ENCODE assay signal across 32 cellular contexts in the genomic region with DNA sequence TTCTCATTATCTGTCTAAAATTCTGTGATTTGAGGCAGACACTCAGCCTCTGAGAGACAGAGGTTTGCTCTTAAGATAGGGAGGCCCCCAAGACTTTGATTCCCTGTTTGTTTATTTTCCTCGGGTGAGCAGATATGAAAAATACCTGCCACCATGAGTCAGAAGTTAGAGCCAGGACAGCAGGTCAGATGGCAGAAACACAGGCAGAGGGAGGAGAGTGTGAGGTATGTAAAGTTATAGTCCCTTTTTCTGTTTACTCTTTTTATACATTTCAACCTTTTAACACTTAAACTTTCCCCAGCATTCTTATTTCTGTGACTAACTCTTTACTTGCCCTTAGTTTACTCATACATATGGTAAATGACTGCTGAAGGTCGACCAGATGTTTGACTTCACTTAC.
DNase-seq lines count a peak whose midpoint lies in the region; ATAC-seq, FAIRE-seq and TF ChIP-seq lines count a peak whose summit lies in the region.
"Had no signal": no experiment of that assay in that cellular context is flagged by ENCODE, and none has a peak within 500 bp of the region (broad histone marks: within the 10 kb centered on the region; RNA-seq: fewer than 3 reads in every experiment).

No MANE protein-coding gene starts in this region.

- H3K79me1 ChIP-seq in mesenchymal stem cell (replicated peaks; ENCODE audit: low read length, poor library complexity, severe bottlenecking), result no peaks in the 10 kb centered on the region

- TF ChIP-seq CTCF in HFF-Myc (IDR thresholded peaks at IDR 0.05; ENCODE audit: low read depth, low read length, missing control alignments) (no peak), astrocyte of the spinal cord (IDR thresholded peaks at IDR 0.05; ENCODE audit: low read depth, low read length) (no peak), D721Med (IDR thresholded peaks at IDR 0.05; ENCODE audit: insufficient read depth, missing control alignments) (no peak)

- no peaks in the 10 kb centered on the region for H3K27me3 ChIP-seq in mesenchymal stem cell (ENCODE audit: control insufficient read depth in 1 of 2, insufficient read depth in 1 of 2, low read length in 2 of 2)
- H3K27me3 ChIP-seq: BLaER1 treated with 17β-estradiol and CSF1 and Interleukin-3, amounts not matched to agents 10 nM and 100 nM; right atrium auricular region; SJCRH30 had no signal

- no peak overlapping the region for H4K8ac ChIP-seq in mesenchymal stem cell (ENCODE audit: low read length)

- in situ Hi-C loops in astrocyte of the spinal cord (cut with HindIII; ENCODE audit: low sequenced_read_pairs), result no loop called here

- no peak for ATAC-seq in GM18858 (IDR thresholded peaks at IDR 0.05; ENCODE audit: unreplicated experiment)
- ATAC-seq: activated naive CD4-positive, alpha-beta T cell treated with anti-CD3 and anti-CD28 coated beads, Interleukin-2, amount 50 U/mL, for 72 hours; left ventricle myocardium superior; naive thymus-derived CD4-positive, alpha-beta T cell; stimulated activated naive B cell treated with anti-CD40 and anti-IgM and Interleukin-4, amounts not matched to agents 10 μg/mL and 1 μg/mL and 100 μg/mL, for 72 hours had no signal

- H3K23ac ChIP-seq in mesenchymal stem cell (ENCODE audit: low read length in 2 of 2), result no peak overlapping the region

- H4K91ac ChIP-seq in mesenchymal stem cell (ENCODE audit: low read length), result no peak overlapping the region

- H3K9me3 ChIP-seq in mesenchymal stem cell (ENCODE audit: control insufficient read depth, low read length), result no peaks in the 10 kb centered on the region
- H3K9me3 ChIP-seq: BLaER1 treated with 17β-estradiol and CSF1 and Interleukin-3, amounts not matched to agents 10 nM and 100 nM; right atrium auricular region; SJCRH30 had no signal

- H2AFZ ChIP-seq in mesenchymal stem cell (ENCODE audit: low read depth, low read length), result no peak overlapping the region
- H2AFZ ChIP-seq: parathyroid adenoma had no signal

- no peak overlapping the region for H2AK5ac ChIP-seq in mesenchymal stem cell (ENCODE audit: low read length, severe bottlenecking)

- H2BK5ac ChIP-seq in mesenchymal stem cell (ENCODE audit: low read depth, low read length, poor library complexity, severe bottlenecking), result no peak overlapping the region

- no peak overlapping the region for H3K9ac ChIP-seq in mesenchymal stem cell (ENCODE audit: low read length)
- H3K9ac ChIP-seq: BLaER1 treated with 17β-estradiol and CSF1 and Interleukin-3, amounts not matched to agents 10 nM and 100 nM; parathyroid adenoma had no signal

- H3K4me1 ChIP-seq in mesenchymal stem cell (ENCODE audit: control insufficient read depth, insufficient read depth, low read depth, low read length), result no peaks in the 10 kb centered on the region
- H3K4me1 ChIP-seq: parathyroid adenoma, right atrium auricular region, SJCRH30 had no signal

- no peak overlapping the region for H2BK120ac ChIP-seq in mesenchymal stem cell (ENCODE audit: low read depth, low read length)

- H3K27ac ChIP-seq in mesenchymal stem cell (ENCODE audit: low read length, poor library complexity, severe bottlenecking), result no peak overlapping the region
- H3K27ac ChIP-seq: BLaER1 treated with 17β-estradiol and CSF1 and Interleukin-3, amounts not matched to agents 10 nM and 100 nM; coronary artery; parathyroid adenoma; right atrium auricular region; SJCRH30 had no signal

- DNase-seq in HFF-Myc (ENCODE audit: extremely low read depth, low read depth) (peak; percentile 6), astrocyte of the spinal cord (ENCODE audit: low read depth, low spot score) (peak; percentile 10), mesenchymal stem cell (peak; percentile 12), renal cortical epithelial cell (ENCODE audit: low read depth) (peak; percentile 63), D721Med (ENCODE audit: insufficient read length, low spot score) (no peak)
- no peak for DNase-seq in activated CD4-positive, alpha-beta T cell treated with anti-CD3 and anti-CD28 coated beads, Interleukin-2, amount 50 U/mL, for 4 hours
- DNase-seq: activated CD4-positive, alpha-beta T cell treated with anti-CD3 and anti-CD28 coated beads for 48 hours; activated CD8-positive, alpha-beta memory T cell treated with anti-CD3 and anti-CD28 coated beads for 24 hours; activated effector memory CD4-positive, alpha-beta T cell treated with Interleukin-2 at 50 U/mL for 16 hours; anterior cingulate cortex; DMS79; effector memory CD4-positive, alpha-beta T cell; erythroblast; GDM1; left ventricle myocardium superior; midbrain; naive thymus-derived CD4-positive, alpha-beta T cell; NCI-H1417; NCI-H2081; NCI-H345; NCI-H774; SJCRH30; small intestine; stimulated activated naive B cell treated with anti-CD40 and anti-IgM and Interleukin-4, amounts not matched to agents 10 μg/mL and 1 μg/mL and 100 μg/mL, for 72 hours had no signal

- H3K18ac ChIP-seq in mesenchymal stem cell (ENCODE audit: low read depth in 1 of 2, low read length in 2 of 2), result no peak overlapping the region

- no peak overlapping the region for H3K14ac ChIP-seq in mesenchymal stem cell (ENCODE audit: low read length in 2 of 2)

- no peaks in the 10 kb centered on the region for H3K36me3 ChIP-seq in mesenchymal stem cell (ENCODE audit: control insufficient read depth in 1 of 2, insufficient read depth in 2 of 2, low read depth in 1 of 2, low read length in 2 of 2)
- H3K36me3 ChIP-seq: BLaER1 treated with 17β-estradiol and CSF1 and Interleukin-3, amounts not matched to agents 10 nM and 100 nM; right atrium auricular region; SJCRH30 had no signal

- no peak overlapping the region for H2BK15ac ChIP-seq in mesenchymal stem cell (ENCODE audit: low read depth, poor library complexity, severe bottlenecking)

- no peak for FAIRE-seq in D721Med (lab: Jason Lieb, UNC)
- FAIRE-seq: HTR-8/SVneo, islet of Langerhans, small intestine had no signal

- no peak overlapping the region for H2BK12ac ChIP-seq in mesenchymal stem cell (ENCODE audit: low read length in 2 of 2)

- WGBS in mesenchymal stem cell, result 13% methylated on average over 2 of the region's 2 CpGs

- H3K4ac ChIP-seq in mesenchymal stem cell (ENCODE audit: low read depth in 1 of 2, low read length in 2 of 2), result no peak overlapping the region

- H3K4me2 ChIP-seq in mesenchymal stem cell (ENCODE audit: low read length, poor library complexity, severe bottlenecking), result no peak overlapping the region
- H3K4me2 ChIP-seq: BLaER1 treated with 17β-estradiol and CSF1 and Interleukin-3, amounts not matched to agents 10 nM and 100 nM had no signal

- H3K4me3 ChIP-seq in HFF-Myc (replicated peaks; ENCODE audit: low read depth, low read length) (no peak overlapping the region), astrocyte of the spinal cord (ENCODE audit: low read depth, low read length) (no peak overlapping the region), mesenchymal stem cell (ENCODE audit: insufficient read depth in 1 of 2, low read depth in 1 of 2, low read length in 2 of 2) (no peak overlapping the region)
- H3K4me3 ChIP-seq: BLaER1 treated with 17β-estradiol and CSF1 and Interleukin-3, amounts not matched to agents 10 nM and 100 nM; coronary artery; right atrium auricular region; SJCRH30 had no signal

Comparison
In these comparisons a context has a peak if more than half of its experiments do, and no peak if none do; other contexts are left out.
1. DNase-seq: peak in HFF-Myc (single experiment), astrocyte of the spinal cord (single experiment), mesenchymal stem cell (single experiment) and renal cortical epithelial cell (single experiment); none in D721Med (single experiment) and activated CD4-positive, alpha-beta T cell treated with anti-CD3 and anti-CD28 coated beads, Interleukin-2, amount 50 U/mL, for 4 hours (0 of 2).